In genomic region chr5:105680858-105681257, GRCh38 we compare ENCODE assay signal across 2 cellular contexts.
TF ChIP-seq lines count a peak whose summit lies in the region.

No MANE protein-coding gene starts in this region.

TF ChIP-seq in SK-N-SH treated with all-trans-retinoic acid at 6 μM for 48 hours, 23 proteins besides CTCF, POLR2A, EP300 and RAD21 (continued from another document):
- TF ChIP-seq, protein P1, sequence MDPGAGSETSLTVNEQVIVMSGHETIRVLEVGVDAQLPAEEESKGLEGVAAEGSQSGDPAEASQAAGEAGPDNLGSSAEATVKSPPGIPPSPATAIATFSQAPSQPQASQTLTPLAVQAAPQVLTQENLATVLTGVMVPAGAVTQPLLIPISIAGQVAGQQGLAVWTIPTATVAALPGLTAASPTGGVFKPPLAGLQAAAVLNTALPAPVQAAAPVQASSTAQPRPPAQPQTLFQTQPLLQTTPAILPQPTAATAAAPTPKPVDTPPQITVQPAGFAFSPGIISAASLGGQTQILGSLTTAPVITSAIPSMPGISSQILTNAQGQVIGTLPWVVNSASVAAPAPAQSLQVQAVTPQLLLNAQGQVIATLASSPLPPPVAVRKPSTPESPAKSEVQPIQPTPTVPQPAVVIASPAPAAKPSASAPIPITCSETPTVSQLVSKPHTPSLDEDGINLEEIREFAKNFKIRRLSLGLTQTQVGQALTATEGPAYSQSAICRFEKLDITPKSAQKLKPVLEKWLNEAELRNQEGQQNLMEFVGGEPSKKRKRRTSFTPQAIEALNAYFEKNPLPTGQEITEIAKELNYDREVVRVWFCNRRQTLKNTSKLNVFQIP (CRISPR knock-in tag; IDR thresholded peaks at IDR 0.05; ENCODE audit: borderline replicate concordance, low read depth) = no peak
- TF ChIP-seq CSDC2 (CRISPR knock-in tag; IDR thresholded peaks at IDR 0.05) = no peak
- TF ChIP-seq ZFP3 (CRISPR knock-in tag; IDR thresholded peaks at IDR 0.05) = no peak
- no peak for TF ChIP-seq ARNTL (CRISPR knock-in tag; IDR thresholded peaks at IDR 0.05; ENCODE audit: borderline replicate concordance, low read depth)
- TF ChIP-seq ESRRG (CRISPR knock-in tag; IDR thresholded peaks at IDR 0.05) = no peak
- TF ChIP-seq BACH2 (CRISPR knock-in tag; IDR thresholded peaks at IDR 0.05; ENCODE audit: borderline replicate concordance) = no peak
- TF ChIP-seq PPARA (CRISPR knock-in tag; IDR thresholded peaks at IDR 0.05; ENCODE audit: borderline replicate concordance) = no peak
- TF ChIP-seq ISL1 (CRISPR knock-in tag; IDR thresholded peaks at IDR 0.05) = no peak
- TF ChIP-seq ZFP30 (CRISPR knock-in tag; IDR thresholded peaks at IDR 0.05) = no peak
- no peak for TF ChIP-seq RARB (CRISPR knock-in tag; IDR thresholded peaks at IDR 0.05)
- no peak for TF ChIP-seq ZNF70 (CRISPR knock-in tag; IDR thresholded peaks at IDR 0.05)

TF ChIP-seq in K562, 482 proteins besides CTCF, POLR2A, EP300 and RAD21 (continued from another document):
- TF ChIP-seq IRF9 (tag; IDR thresholded peaks at IDR 0.05) (no peak), MAZ (CRISPR knock-in tag; conservative IDR thresholded peaks at IDR 0.05 in 1 of 2, IDR thresholded peaks at IDR 0.05 in 1 of 2) (no peak), SMARCC2 (IDR thresholded peaks at IDR 0.05; ENCODE audit: low read depth) (no peak)
